ENCODE assay signal across 13 cellular contexts in genomic region chr7:130490287-130490686, GRCh38. TPM values are rescaled to one million over a fixed set of nuclear protein-coding genes. Genes with fewer than 3 reads are reported as not detected.
DNase-seq lines count a peak whose midpoint lies in the region; ATAC-seq and TF ChIP-seq lines count a peak whose summit lies in the region.
"Had no signal": no experiment of that assay in that cellular context is flagged by ENCODE, and none has a peak within 500 bp of the region (broad histone marks: within the 10 kb centered on the region; RNA-seq: fewer than 3 reads in every experiment).

No MANE protein-coding gene starts in this region.

- TF ChIP-seq CTCF in left ventricle myocardium inferior (IDR thresholded peaks at IDR 0.05; ENCODE audit: borderline replicate concordance) (no peak), upper lobe of right lung (IDR thresholded peaks at IDR 0.05) (no peak), esophagus squamous epithelium (IDR thresholded peaks at IDR 0.05) (no peak)

- H3K36me3 ChIP-seq in left ventricle myocardium inferior = no peaks in the 10 kb centered on the region
- no peaks in the 10 kb centered on the region for H3K36me3 ChIP-seq in muscle layer of colon (ENCODE audit: insufficient read depth, low read length)
- no peaks in the 10 kb centered on the region for H3K36me3 ChIP-seq in upper lobe of right lung
- H3K36me3 ChIP-seq in esophagus squamous epithelium = no peaks in the 10 kb centered on the region

- no peaks in the 10 kb centered on the region for H3K9me3 Mint-ChIP-seq in activated CD4-positive, alpha-beta T cell treated with anti-CD3 and anti-CD28 coated beads for 36 hours (ENCODE audit: low read depth)
- H3K9me3 Mint-ChIP-seq: activated CD8-positive, alpha-beta T cell treated with anti-CD3 and anti-CD28 coated beads for 36 hours; activated naive CD4-positive, alpha-beta T cell treated with anti-CD3 and anti-CD28 coated beads, Interleukin-2, amount 50 U/mL, for 24 hours had no signal

- H3K9ac ChIP-seq in muscle layer of colon (ENCODE audit: low read length) = no peak overlapping the region

- no peak overlapping the region for H3K4me3 Mint-ChIP-seq in activated CD4-positive, alpha-beta T cell treated with anti-CD3 and anti-CD28 coated beads for 36 hours

- 61 to 88% methylated on average over 13 to 16 of the region's 16 CpGs for WGBS in esophagus squamous epithelium, 2 donors

- no peaks in the 10 kb centered on the region for H3K36me3 Mint-ChIP-seq in activated CD4-positive, alpha-beta T cell treated with anti-CD3 and anti-CD28 coated beads for 36 hours (ENCODE audit: low read depth)
- H3K36me3 Mint-ChIP-seq: activated naive CD4-positive, alpha-beta T cell treated with anti-CD3 and anti-CD28 coated beads, Interleukin-2, amount 50 U/mL, for 24 hours had no signal

- H3K4me1 Mint-ChIP-seq in activated CD4-positive, alpha-beta T cell treated with anti-CD3 and anti-CD28 coated beads for 36 hours = peaks cover 31% of the 10 kb centered on the region

- H3K4me1 ChIP-seq in left ventricle myocardium inferior (peaks cover 48% of the 10 kb centered on the region), muscle layer of colon (ENCODE audit: insufficient read depth, low read length) (peaks cover 19% of the 10 kb centered on the region), upper lobe of right lung (peaks cover 39% of the 10 kb centered on the region), esophagus squamous epithelium (peaks cover 7 to 48% (median 20%) of the 10 kb centered on the region in 3 donors)

- no peak overlapping the region for H3K27ac ChIP-seq in left ventricle myocardium inferior (replicated peaks)
- H3K27ac ChIP-seq in muscle layer of colon (ENCODE audit: low read depth, low read length) = peak overlapping the region; percentile 24
- H3K27ac ChIP-seq in upper lobe of right lung = no peak overlapping the region
- H3K27ac ChIP-seq in esophagus squamous epithelium = no peak overlapping the region

- no peak for DNase-seq in left ventricle myocardium inferior
- no peak for DNase-seq in left ventricle myocardium superior
- peak; percentile 57 for DNase-seq in ecto neural progenitor cell (ENCODE audit: low spot score)
- DNase-seq in upper lobe of right lung = no peak
- DNase-seq in mesenteric fat pad (ENCODE audit: low spot score) = no peak
- DNase-seq in esophagus squamous epithelium (lab: John Stamatoyannopoulos, UW) = no peak
- no peak for DNase-seq in activated CD4-positive, alpha-beta T cell treated with anti-CD3 and anti-CD28 coated beads for 36 hours
- DNase-seq: GF-D8, NCI-H82 had no signal

- H3K27me3 ChIP-seq in left ventricle myocardium inferior (ENCODE audit: low read depth) (peaks cover 56% of the 10 kb centered on the region), muscle layer of colon (ENCODE audit: control insufficient read depth in 1 of 2, insufficient read depth in 2 of 2, low read length in 2 of 2) (peaks cover 4 to 16% of the 10 kb centered on the region in 2 donors), upper lobe of right lung (no peaks in the 10 kb centered on the region), esophagus squamous epithelium (peaks cover 0 to 71% (median 0%) of the 10 kb centered on the region in 4 donors)

- no peaks in the 10 kb centered on the region for H3K9me3 ChIP-seq in left ventricle myocardium inferior (replicated peaks)
- no peaks in the 10 kb centered on the region for H3K9me3 ChIP-seq in muscle layer of colon (ENCODE audit: low read length)
- H3K9me3 ChIP-seq in upper lobe of right lung = no peaks in the 10 kb centered on the region
- no peaks in the 10 kb centered on the region for H3K9me3 ChIP-seq in esophagus squamous epithelium

- intact Hi-C loops in left ventricle myocardium inferior (cut with micrococcal nuclease) = no loop called here
- intact Hi-C loops in left ventricle myocardium superior (cut with micrococcal nuclease) = no loop called here
- intact Hi-C loops in upper lobe of right lung (cut with DNase I) = no loop called here
- intact Hi-C loops in esophagus squamous epithelium (cut with DNase I) = no loop called here
- intact Hi-C loops in activated CD4-positive, alpha-beta T cell treated with anti-CD3 and anti-CD28 coated beads for 36 hours (cut with DNase I, micrococcal nuclease) = no loop called here

- TF ChIP-seq POLR2A in esophagus squamous epithelium (IDR thresholded peaks at IDR 0.05) = no peak

- POLR2A ChIA-PET in activated CD4-positive, alpha-beta T cell treated with anti-CD3 and anti-CD28 coated beads for 36 hours (lab: Charles Lee) = no interaction called here

- CTCF ChIA-PET in activated CD4-positive, alpha-beta T cell treated with anti-CD3 and anti-CD28 coated beads for 36 hours (lab: Charles Lee) = interaction anchor here (0.6 kb wide), 1 partner anchor 247 kb away, joined by 3 read pairs; no protein-coding TSS in a partner anchor

- H3K4me3 ChIP-seq in left ventricle myocardium inferior = peak overlapping the region; percentile 63
- H3K4me3 ChIP-seq in muscle layer of colon (ENCODE audit: low read depth in 1 of 2, low read length in 2 of 2) = peak overlapping the region; percentile 8 to 41
- peak overlapping the region; percentile 46 for H3K4me3 ChIP-seq in upper lobe of right lung
- H3K4me3 ChIP-seq in esophagus squamous epithelium = peak overlapping the region in 2 of 4 donors; percentile 49 to 60

- peaks cover 48% of the 10 kb centered on the region for H3K27me3 Mint-ChIP-seq in activated CD4-positive, alpha-beta T cell treated with anti-CD3 and anti-CD28 coated beads for 36 hours

- no peak overlapping the region for H3K27ac Mint-ChIP-seq in activated CD4-positive, alpha-beta T cell treated with anti-CD3 and anti-CD28 coated beads for 36 hours
- H3K27ac Mint-ChIP-seq: activated CD8-positive, alpha-beta T cell treated with anti-CD3 and anti-CD28 coated beads for 36 hours; activated naive CD4-positive, alpha-beta T cell treated with anti-CD3 and anti-CD28 coated beads, Interleukin-2, amount 50 U/mL, for 24 hours had no signal

- ATAC-seq in left ventricle myocardium superior (no peak), upper lobe of right lung (no peak)
- ATAC-seq in activated CD4-positive, alpha-beta T cell treated with anti-CD3 and anti-CD28 coated beads for 36 hours = no peak
- ATAC-seq: HCT116 had no signal

RNA-seq across cellular contexts. Expression of gene MEST, which starts 1.6 kb away (rescaled TPM):
- total RNA-seq in left ventricle myocardium inferior = 4.9 TPM
- total RNA-seq in left ventricle myocardium superior = 4.2 TPM
- 57.5 TPM for total RNA-seq in upper lobe of right lung
- 963 TPM for total RNA-seq in mesenteric fat pad
- 10 to 100 TPM in 2 of 4 donors, 1 to 10 TPM in 2; 5.2 to 14.0 (median 9.3) TPM for total RNA-seq in esophagus squamous epithelium
- total RNA-seq in activated CD4-positive, alpha-beta T cell treated with anti-CD3 and anti-CD28 coated beads for 36 hours = 1 to 10 TPM; 1.7 to 1.9 TPM

RNA-seq across cellular contexts. Expression of gene CEP41, which starts 49.5 kb away (rescaled TPM):
- total RNA-seq in left ventricle myocardium inferior = 5.8 TPM
- total RNA-seq in left ventricle myocardium superior = 4.9 TPM
- 11.3 TPM for total RNA-seq in upper lobe of right lung
- 9.3 TPM for total RNA-seq in mesenteric fat pad
- total RNA-seq in esophagus squamous epithelium = 1 to 10 TPM; 1.9 to 6.8 (median 3.2) TPM
- total RNA-seq in activated CD4-positive, alpha-beta T cell treated with anti-CD3 and anti-CD28 coated beads for 36 hours = 10 to 100 TPM; 19.7 to 21.2 TPM

Comparison
In these comparisons a context has a peak if more than half of its experiments do, and no peak if none do; other contexts are left out.
1. RNA of gene MEST, which starts 1.6 kb away (total RNA-seq): 963 TPM in mesenteric fat pad (single experiment); 57.5 TPM in upper lobe of right lung (single experiment), 5.2 to 14.0 TPM in esophagus squamous epithelium, 4.9 TPM in left ventricle myocardium inferior (single experiment), 4.2 TPM in left ventricle myocardium superior (single experiment) and 1.7 to 1.9 TPM in activated CD4-positive, alpha-beta T cell treated with anti-CD3 and anti-CD28 coated beads for 36 hours; every median in the first group is over 10 times any median in the second.